Comparison of ENCODE assay signal across 32 cellular contexts in genomic region chr13:113006660-113007059, GRCh38. TPM values are rescaled to one million over a fixed set of nuclear protein-coding genes. Genes with fewer than 3 reads are reported as not detected.
"Had no signal": no experiment of that assay in that cellular context is flagged by ENCODE, and none has a peak within 500 bp of the region (broad histone marks: within the 10 kb centered on the region; RNA-seq: fewer than 3 reads in every experiment).

No MANE protein-coding gene starts in this region.

- FAIRE-seq: astrocyte, bronchial epithelial cell, colon, endometrium, endothelial cell of umbilical vein had no signal

- H3K27ac Mint-ChIP-seq: activated CD4-positive, alpha-beta memory T cell treated with anti-CD3 and anti-CD28 coated beads for 36 hours; activated CD4-positive, alpha-beta T cell treated with anti-CD3 and anti-CD28 coated beads for 36 hours; activated CD4-positive, alpha-beta T cell treated with anti-CD3 and anti-CD28 coated beads, Interleukin-2, amount 10 ng/mL, durations not matched to agents 24 days and 14 days; activated CD8-positive, alpha-beta memory T cell treated with anti-CD3 and anti-CD28 coated beads, Interleukin-2, amount 10 ng/mL, durations not matched to agents 7 days and 5 days; activated CD8-positive, alpha-beta T cell treated with anti-CD3 and anti-CD28 coated beads, Interleukin-2, amount 10 ng/mL, durations not matched to agents 7 days and 5 days; activated naive CD4-positive, alpha-beta T cell treated with anti-CD3 and anti-CD28 coated beads for 36 hours; activated naive CD4-positive, alpha-beta T cell treated with anti-CD3 and anti-CD28 coated beads, Interleukin-2, amount 50 U/mL, for 24 hours; activated naive CD8-positive, alpha-beta T cell treated with anti-CD3 and anti-CD28 coated beads, Interleukin-2, amount 10 ng/mL, durations not matched to agents 7 days and 5 days; activated T-helper 1 cell treated with anti-CD3 and anti-CD28 coated beads, Interleukin-12 subunit alpha, Interleukin-12 subunit beta, Interleukin-2, Interleukin-4 antibody, amounts not matched to agents 30 ng/mL and 10 ng/mL and 1 ng/mL, durations not matched to agents 14 hours and 24 hours and 36 hours; activated T-helper 2 cell treated with anti-CD3 and anti-CD28 coated beads, Interferon-gamma antibody, Interleukin-2, Interleukin-4, amounts not matched to agents 10 μg/mL and 5 μg/mL and 100 μg/mL, durations not matched to agents 14 hours and 24 hours and 36 hours had no signal

- H3K4me3 ChIP-seq: esophagus squamous epithelium, gastroesophageal sphincter had no signal

- H3K4me3 Mint-ChIP-seq: activated CD4-positive, alpha-beta memory T cell treated with anti-CD3 and anti-CD28 coated beads for 36 hours; activated CD4-positive, alpha-beta T cell treated with anti-CD3 and anti-CD28 coated beads for 36 hours; activated CD4-positive, alpha-beta T cell treated with anti-CD3 and anti-CD28 coated beads, Interleukin-2, amount 10 ng/mL, durations not matched to agents 24 days and 14 days; activated CD8-positive, alpha-beta memory T cell treated with anti-CD3 and anti-CD28 coated beads, Interleukin-2, amount 10 ng/mL, durations not matched to agents 7 days and 5 days; activated CD8-positive, alpha-beta T cell treated with anti-CD3 and anti-CD28 coated beads, Interleukin-2, amount 10 ng/mL, durations not matched to agents 7 days and 5 days; activated naive CD4-positive, alpha-beta T cell treated with anti-CD3 and anti-CD28 coated beads for 36 hours; activated naive CD4-positive, alpha-beta T cell treated with anti-CD3 and anti-CD28 coated beads, Interleukin-2, amount 50 U/mL, for 24 hours; activated naive CD8-positive, alpha-beta T cell treated with anti-CD3 and anti-CD28 coated beads, Interleukin-2, amount 10 ng/mL, durations not matched to agents 7 days and 5 days; activated T-helper 1 cell treated with anti-CD3 and anti-CD28 coated beads, Interleukin-12 subunit alpha, Interleukin-12 subunit beta, Interleukin-2, Interleukin-4 antibody, amounts not matched to agents 30 ng/mL and 10 ng/mL and 1 ng/mL, durations not matched to agents 14 hours and 24 hours and 36 hours; central memory CD8-positive, alpha-beta T cell had no signal

- H3K27ac ChIP-seq: brain microvascular endothelial cell, epithelial cell of prostate, esophagus squamous epithelium, gastroesophageal sphincter had no signal

- H3K9me3 Mint-ChIP-seq: activated naive CD4-positive, alpha-beta T cell treated with anti-CD3 and anti-CD28 coated beads, Interleukin-2, amount 50 U/mL, for 24 hours; central memory CD8-positive, alpha-beta T cell had no signal

- H3K9me3 ChIP-seq: esophagus squamous epithelium, gastroesophageal sphincter had no signal

- H3K27me3 Mint-ChIP-seq: activated CD4-positive, alpha-beta T cell treated with anti-CD3 and anti-CD28 coated beads for 36 hours; activated CD4-positive, alpha-beta T cell treated with anti-CD3 and anti-CD28 coated beads, Interleukin-2, amount 10 ng/mL, durations not matched to agents 24 days and 14 days; activated naive CD4-positive, alpha-beta T cell treated with anti-CD3 and anti-CD28 coated beads, Interleukin-2, amount 50 U/mL, for 24 hours; activated naive CD8-positive, alpha-beta T cell treated with anti-CD3 and anti-CD28 coated beads, Interleukin-2, amount 10 ng/mL, durations not matched to agents 7 days and 5 days; central memory CD8-positive, alpha-beta T cell had no signal

- ATAC-seq: activated CD4-positive, alpha-beta T cell treated with anti-CD3 and anti-CD28 coated beads for 36 hours; activated CD8-positive, alpha-beta memory T cell treated with anti-CD3 and anti-CD28 coated beads, Interleukin-2, amount 10 ng/mL, durations not matched to agents 7 days and 5 days; activated CD8-positive, alpha-beta T cell treated with anti-CD3 and anti-CD28 coated beads, Interleukin-2, amount 10 ng/mL, durations not matched to agents 7 days and 5 days; gastroesophageal sphincter had no signal

- H3K36me3 Mint-ChIP-seq: activated naive CD4-positive, alpha-beta T cell treated with anti-CD3 and anti-CD28 coated beads, Interleukin-2, amount 50 U/mL, for 24 hours had no signal

- DNase-seq: activated CD4-positive, alpha-beta memory T cell treated with anti-CD3 and anti-CD28 coated beads for 36 hours; activated CD4-positive, alpha-beta T cell treated with anti-CD3 and anti-CD28 coated beads for 36 hours; activated CD4-positive, alpha-beta T cell treated with anti-CD3 and anti-CD28 coated beads, Interleukin-2, amount 10 ng/mL, durations not matched to agents 24 days and 14 days; activated CD4-positive, CD25-positive, alpha-beta regulatory T cell; activated CD4-positive, CD25-positive, alpha-beta regulatory T cell treated with anti-CD3 and anti-CD28 coated beads, Interleukin-2, amount 50 U/mL, for 72 hours; activated CD8-positive, alpha-beta memory T cell treated with anti-CD3 and anti-CD28 coated beads, Interleukin-2, amount 10 ng/mL, durations not matched to agents 7 days and 5 days; activated CD8-positive, alpha-beta memory T cell treated with anti-CD3 and anti-CD28 coated beads, Interleukin-2, amount 50 U/mL, for 4 hours; activated CD8-positive, alpha-beta T cell treated with anti-CD3 and anti-CD28 coated beads, Interleukin-2, amount 10 ng/mL, durations not matched to agents 7 days and 5 days; activated effector memory CD4-positive, alpha-beta T cell treated with anti-CD3 and anti-CD28 coated beads, Interleukin-2, amount 50 U/mL, for 16 hours; activated naive CD4-positive, alpha-beta T cell treated with anti-CD3 and anti-CD28 coated beads for 36 hours; activated naive CD8-positive, alpha-beta T cell treated with anti-CD3 and anti-CD28 coated beads, Interleukin-2, amount 10 ng/mL, durations not matched to agents 7 days and 5 days; activated T-cell treated with anti-CD3 and anti-CD28 coated beads, Interleukin-2, amount 50 U/mL, for 1 hour; activated T-cell treated with anti-CD3 and anti-CD28 coated beads, Interleukin-2, amount 50 U/mL, for 48 hours; amniotic stem cell; brain microvascular endothelial cell; cortex of kidney; dermis blood vessel endothelial cell; effector CD8-positive, alpha-beta T cell; esophagus squamous epithelium; foreskin melanocyte; T-helper 2 cell had no signal

- H3K36me3 ChIP-seq: brain microvascular endothelial cell, gastroesophageal sphincter had no signal

RNA-seq across cellular contexts. Expression of gene MCF2L, which starts 37.6 kb away (rescaled TPM):
- total RNA-seq: activated T-helper 1 cell treated with anti-CD3 and anti-CD28 coated beads, Interleukin-12 subunit alpha, Interleukin-12 subunit beta, Interleukin-2, Interleukin-4 antibody, amounts not matched to agents 30 ng/mL and 10 ng/mL and 1 ng/mL, durations not matched to agents 14 hours and 24 hours and 36 hours had no signal
